18 cellular contexts compared by ENCODE assay signal in the genomic region with DNA sequence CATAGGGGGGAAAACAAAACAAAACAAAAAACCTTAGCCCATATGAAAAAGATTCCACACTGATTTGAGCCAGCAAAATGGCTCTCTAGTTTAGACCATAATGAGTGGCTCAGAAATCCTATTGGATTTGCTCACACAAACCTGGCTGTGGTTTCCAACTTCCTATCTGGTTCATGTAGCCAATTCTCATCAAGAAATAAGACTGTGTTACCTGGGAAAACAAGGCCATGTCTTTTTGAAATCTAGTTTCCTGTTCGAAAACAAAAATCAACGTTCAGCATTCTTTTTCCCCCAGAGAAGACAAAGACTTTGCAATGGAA.
"Had no signal": no experiment of that assay in that cellular context is flagged by ENCODE, and none has a peak within 500 bp of the region (broad histone marks: within the 10 kb centered on the region; RNA-seq: fewer than 3 reads in every experiment).

No MANE protein-coding gene starts in this region.

- H3K27me3 Mint-ChIP-seq: activated naive CD8-positive, alpha-beta T cell treated with anti-CD3 and anti-CD28 coated beads, Interleukin-2, amount 50 U/mL, for 24 hours had no signal

- DNase-seq: activated CD4-positive, alpha-beta T cell treated with anti-CD3 and anti-CD28 coated beads, Interleukin-2, amount 50 U/mL, for 48 hours; activated naive CD4-positive, alpha-beta T cell treated with anti-CD3 and anti-CD28 coated beads for 36 hours; activated naive CD8-positive, alpha-beta T cell treated with anti-CD3 and anti-CD28 coated beads, Interleukin-2, amount 50 U/mL, for 24 hours; aorta; cerebellar nuclear complex; effector CD8-positive, alpha-beta T cell; esophagus squamous epithelium; hippocampal formation; kidney; left ventricle myocardium inferior; mucosa of descending colon; naive thymus-derived CD4-positive, alpha-beta T cell; ovary; stimulated activated CD4-positive, alpha-beta T cell treated with anti-CD3 and anti-CD28 coated beads, Interleukin-1b, Interleukin-23, amount 100 ng/mL, for 48 hours had no signal

- H3K27ac ChIP-seq: esophagus squamous epithelium, left ventricle myocardium inferior, ovary, vagina, VCaP had no signal

- H3K36me3 Mint-ChIP-seq: naive thymus-derived CD4-positive, alpha-beta T cell; stimulated activated effector memory CD8-positive, alpha-beta T cell treated with anti-CD3 and anti-CD28 coated beads, Interleukin-12 subunit alpha, Interleukin-12 subunit beta, amount 100 ng/mL, for 72 hours had no signal

- H3K4me3 Mint-ChIP-seq: activated naive CD4-positive, alpha-beta T cell treated with anti-CD3 and anti-CD28 coated beads for 36 hours; activated naive CD8-positive, alpha-beta T cell treated with anti-CD3 and anti-CD28 coated beads, Interleukin-2, amount 50 U/mL, for 24 hours; naive thymus-derived CD4-positive, alpha-beta T cell; stimulated activated effector memory CD8-positive, alpha-beta T cell treated with anti-CD3 and anti-CD28 coated beads, Interleukin-12 subunit alpha, Interleukin-12 subunit beta, amount 100 ng/mL, for 72 hours had no signal

- ATAC-seq: activated naive CD8-positive, alpha-beta T cell treated with anti-CD3 and anti-CD28 coated beads, Interleukin-2, amount 50 U/mL, for 24 hours; mucosa of descending colon; naive thymus-derived CD4-positive, alpha-beta T cell; stimulated activated effector memory CD8-positive, alpha-beta T cell treated with anti-CD3 and anti-CD28 coated beads, Interleukin-12 subunit alpha, Interleukin-12 subunit beta, amount 100 ng/mL, for 72 hours had no signal

- H3K4me1 Mint-ChIP-seq: activated naive CD8-positive, alpha-beta T cell treated with anti-CD3 and anti-CD28 coated beads, Interleukin-2, amount 50 U/mL, for 24 hours; naive thymus-derived CD4-positive, alpha-beta T cell; stimulated activated effector memory CD8-positive, alpha-beta T cell treated with anti-CD3 and anti-CD28 coated beads, Interleukin-12 subunit alpha, Interleukin-12 subunit beta, amount 100 ng/mL, for 72 hours had no signal

- H3K27ac Mint-ChIP-seq: activated naive CD4-positive, alpha-beta T cell treated with anti-CD3 and anti-CD28 coated beads for 36 hours; activated naive CD8-positive, alpha-beta T cell treated with anti-CD3 and anti-CD28 coated beads, Interleukin-2, amount 50 U/mL, for 24 hours; activated T-helper 2 cell treated with anti-CD3 and anti-CD28 coated beads, Interferon-gamma antibody, Interleukin-2, Interleukin-4, amounts not matched to agents 10 μg/mL and 5 μg/mL and 100 μg/mL, durations not matched to agents 14 hours and 24 hours and 36 hours; naive thymus-derived CD4-positive, alpha-beta T cell; stimulated activated effector memory CD8-positive, alpha-beta T cell treated with anti-CD3 and anti-CD28 coated beads, Interleukin-12 subunit alpha, Interleukin-12 subunit beta, amount 100 ng/mL, for 72 hours had no signal
